In genomic region chr15:84588053-84588874, GRCh38 we compare ENCODE assay signal across 8 cellular contexts. TPM values are rescaled to one million over a fixed set of nuclear protein-coding genes. Genes with fewer than 3 reads are reported as not detected.
DNase-seq lines count a peak whose midpoint lies in the region; ATAC-seq and TF ChIP-seq lines count a peak whose summit lies in the region.

No MANE protein-coding gene starts in this region.

- peak; percentile 98 for ATAC-seq in GM21529 (IDR thresholded peaks at IDR 0.05; ENCODE audit: unreplicated experiment)

- peak overlapping the region; percentile 49 for H3K4me2 ChIP-seq in OCI-LY1 (ENCODE audit: low read length)

- no peaks in the 10 kb centered on the region; the same call in 1 of the 2 replicates for H3K36me3 ChIP-seq in OCI-LY1 (ENCODE audit: insufficient read depth, low read length)

- H3K4me3 ChIP-seq in OCI-LY1 (ENCODE audit: low read depth, low read length, poor library complexity, severe bottlenecking) (peak overlapping the region; percentile 26), epithelial cell of proximal tubule (ENCODE audit: low read depth, low read length) (peak overlapping the region; percentile 39)

- H3K27me3 ChIP-seq in OCI-LY1 (ENCODE audit: insufficient read depth, low read length): no peaks in the 10 kb centered on the region

- H2AFZ ChIP-seq in OCI-LY1 (ENCODE audit: low read length): no peak overlapping the region

- H3F3A ChIP-seq in OCI-LY1 (ENCODE audit: insufficient read depth, low read length): no peaks in the 10 kb centered on the region

- H3K79me2 ChIP-seq in OCI-LY1 (ENCODE audit: insufficient read depth, low read length): no peaks in the 10 kb centered on the region

- no peaks in the 10 kb centered on the region for H3K9me2 ChIP-seq in OCI-LY1 (ENCODE audit: low read depth, low read length)

- DNase-seq in D341Med (ENCODE audit: low spot score): peak; percentile 95
- DNase-seq in HuH-7 (ENCODE audit: low spot score): peak; percentile 92
- peak; percentile 83 for DNase-seq in activated CD8-positive, alpha-beta memory T cell treated with anti-CD3 and anti-CD28 coated beads, Interleukin-2, amount 50 U/mL, for 4 hours
- DNase-seq in epithelial cell of proximal tubule (ENCODE audit: low read depth): no peak
- DNase-seq in myocyte (ENCODE audit: low read depth): peak; percentile 84
- peak; percentile 73 for DNase-seq in stimulated activated CD8-positive, alpha-beta memory T cell treated with anti-CD3 and anti-CD28 coated beads, Interleukin-7, amount 100 ng/mL, for 24 hours (ENCODE audit: low read depth)

- TF ChIP-seq CTCF in OCI-LY1 (IDR thresholded peaks at IDR 0.05; ENCODE audit: low read length): peak; percentile 56
- peak; percentile 64 for TF ChIP-seq CTCF in epithelial cell of proximal tubule (conservative IDR thresholded peaks at IDR 0.05; ENCODE audit: low read depth, low read length)

- H3K27ac ChIP-seq in OCI-LY1 (ENCODE audit: low read depth, low read length, poor library complexity, severe bottlenecking): no peak overlapping the region

- H3K9ac ChIP-seq in OCI-LY1 (ENCODE audit: low read length): no peak overlapping the region

- H3K4me1 ChIP-seq in OCI-LY1 (ENCODE audit: insufficient read depth, low read length, severe bottlenecking): peaks cover 4% of the 10 kb centered on the region

- no peaks in the 10 kb centered on the region for H3K9me3 ChIP-seq in OCI-LY1 (ENCODE audit: low read length)

- no peaks in the 10 kb centered on the region for H4K20me1 ChIP-seq in OCI-LY1 (ENCODE audit: insufficient read depth, low read length)

RNA-seq across cellular contexts. Expression of gene ZSCAN2, which starts 12.5 kb away (rescaled TPM):
- total RNA-seq in epithelial cell of proximal tubule: 22.6 and 34.0 TPM in 2 replicates
- total RNA-seq in myocyte: 13.3 and 20.1 TPM in 2 replicates
- 16.1 TPM for polyA plus RNA-seq in myocyte (2012)
